Comparison of ENCODE assay signal across 8 cellular contexts in genomic region chr4:184745747-184746531, GRCh38.
A peak's percentile ranks its signal among the peaks of the same experiment; 100 is the strongest.
DNase-seq lines count a peak whose midpoint lies in the region; ATAC-seq and TF ChIP-seq lines count a peak whose summit lies in the region.

No MANE protein-coding gene starts in this region.

- H3K36me3 ChIP-seq in DND-41 (ENCODE audit: insufficient read depth, low read length): no peaks in the 10 kb centered on the region

- H2AFZ ChIP-seq in DND-41 (ENCODE audit: low read depth, low read length): peak overlapping the region; percentile 14; the same call in 1 of the 2 replicates

- no peak overlapping the region for H3K4me3 ChIP-seq in DND-41 (ENCODE audit: low read depth in 1 of 2, low read length in 2 of 2)

- no peaks in the 10 kb centered on the region for H3K9me3 ChIP-seq in DND-41 (ENCODE audit: insufficient read depth, low read length, severe bottlenecking)

- H4K20me1 ChIP-seq in DND-41 (ENCODE audit: insufficient read depth, low read length): no peaks in the 10 kb centered on the region

- no peak overlapping the region for H3K9ac ChIP-seq in DND-41 (ENCODE audit: low read depth, low read length)

- ATAC-seq in DND-41 (ENCODE audit: insufficient read depth, low read depth) (peak; percentile 81), HG02642 (IDR thresholded peaks at IDR 0.05; ENCODE audit: poor library complexity, unreplicated experiment) (peak; percentile 65), HG02870 (IDR thresholded peaks at IDR 0.05; ENCODE audit: unreplicated experiment) (no peak)
- ATAC-seq in activated CD4-positive, CD25-positive, alpha-beta regulatory T cell treated with anti-CD3 and anti-CD28 coated beads, Interleukin-2, amount 50 U/mL, for 24 hours: peak; percentile 68 to 73

- peaks cover 4% of the 10 kb centered on the region for H3K27me3 ChIP-seq in DND-41 (ENCODE audit: insufficient read depth, low read length, poor library complexity)

- H3K79me2 ChIP-seq in DND-41 (ENCODE audit: insufficient read depth, low read length): no peaks in the 10 kb centered on the region

- peaks cover 9% of the 10 kb centered on the region; the same call in 1 of the 2 replicates for H3K4me1 ChIP-seq in DND-41 (ENCODE audit: insufficient read depth, low read length)

- peak; percentile 73 for TF ChIP-seq CTCF in DND-41 (IDR thresholded peaks at IDR 0.05; ENCODE audit: borderline replicate concordance, extremely low read depth, low read length, poor library complexity, severe bottlenecking)

- no peak overlapping the region for H3K4me2 ChIP-seq in DND-41 (ENCODE audit: insufficient read depth, low read length)

- H3K27ac ChIP-seq in DND-41 (ENCODE audit: low read length): no peak overlapping the region

- DNase-seq in DND-41: peak; percentile 68
- DNase-seq in NCI-H226: peak; percentile 57
- peak; percentile 66 for DNase-seq in cerebellar cortex (ENCODE audit: low spot score)
- peak; percentile 90 for DNase-seq in left kidney (ENCODE audit: low read depth, low spot score)
- peak; percentile 74 to 77 for DNase-seq in stimulated activated CD4-positive, alpha-beta T cell treated with anti-CD3 and anti-CD28 coated beads, Interleukin-2, amount 100 ng/mL, for 24 hours
